Comparison of ENCODE assay signal across 13 cellular contexts in genomic region chr2:66494708-66495107, GRCh38. TPM values are rescaled to one million over a fixed set of nuclear protein-coding genes. Genes with fewer than 3 reads are reported as not detected.
A peak's percentile ranks its signal among the peaks of the same experiment; 100 is the strongest.
DNase-seq lines count a peak whose midpoint lies in the region; ATAC-seq and TF ChIP-seq lines count a peak whose summit lies in the region.
"Had no signal": no experiment of that assay in that cellular context is flagged by ENCODE, and none has a peak within 500 bp of the region (broad histone marks: within the 10 kb centered on the region; RNA-seq: fewer than 3 reads in every experiment).

No MANE protein-coding gene starts in this region.

- H3K18ac ChIP-seq in H9 (ENCODE audit: insufficient read length, low read depth, low read length) = no peak overlapping the region

- no peaks in the 10 kb centered on the region for H4K20me1 ChIP-seq in H9 (ENCODE audit: control insufficient read depth, insufficient read depth, insufficient read length)

- no peaks in the 10 kb centered on the region for H3K9me3 ChIP-seq in AG04450 (ENCODE audit: control insufficient read depth, insufficient read depth, low read length)
- no peaks in the 10 kb centered on the region for H3K9me3 ChIP-seq in H9 (ENCODE audit: control insufficient read depth, low read depth, low read length)
- H3K9me3 ChIP-seq: ascending aorta had no signal

- no peak overlapping the region for H4K91ac ChIP-seq in H9 (ENCODE audit: insufficient read length, low read depth, low read length)

- peaks cover 45 to 47% of the 10 kb centered on the region in 2 experiments for H3K4me1 Mint-ChIP-seq in H9
- H3K4me1 Mint-ChIP-seq: activated CD4-positive, alpha-beta T cell treated with anti-CD3 and anti-CD28 coated beads for 36 hours had no signal

- no peaks in the 10 kb centered on the region for H3K9me3 Mint-ChIP-seq in H9
- H3K9me3 Mint-ChIP-seq: stimulated activated naive CD8-positive, alpha-beta T cell treated with anti-CD3 and anti-CD28 coated beads, Interleukin-15, Interleukin-2, amounts not matched to agents 100 ng/mL and 50 ng/mL, for 24 hours had no signal

- no peak overlapping the region for H3K9ac ChIP-seq in H9 (ENCODE audit: extremely low read depth, insufficient read length, low read length)
- H3K9ac ChIP-seq: KMS-11 had no signal

- no peaks in the 10 kb centered on the region for H3K23me2 ChIP-seq in H9 (ENCODE audit: insufficient read length, low read depth, low read length, poor library complexity, severe bottlenecking)

- H3K4me3 ChIP-seq in AG04450 (ENCODE audit: low read depth, low read length) (no peak overlapping the region), coronary artery (no peak overlapping the region)
- H3K4me3 ChIP-seq: ascending aorta, skin epidermis had no signal

- H3K79me1 ChIP-seq in H9 (ENCODE audit: insufficient read depth, low read depth, low read length, poor library complexity, severe bottlenecking) = no peaks in the 10 kb centered on the region

- no peak overlapping the region for H3K56ac ChIP-seq in H9 (ENCODE audit: insufficient read length, low read depth, low read length)

- H4K5ac ChIP-seq in H9 (ENCODE audit: insufficient read length, low read depth, low read length) = no peak overlapping the region

- H3K27ac Mint-ChIP-seq in H9 = no peak overlapping the region
- H3K27ac Mint-ChIP-seq: activated CD4-positive, alpha-beta T cell treated with anti-CD3 and anti-CD28 coated beads for 36 hours; stimulated activated naive CD8-positive, alpha-beta T cell treated with anti-CD3 and anti-CD28 coated beads, Interleukin-15, Interleukin-2, amounts not matched to agents 100 ng/mL and 50 ng/mL, for 24 hours had no signal

- ATAC-seq in esophagus mucosa = peak; percentile 40
- ATAC-seq: activated CD4-positive, alpha-beta T cell treated with anti-CD3 and anti-CD28 coated beads for 36 hours had no signal

- CTCF ChIA-PET in AG04450 (lab: Charles Lee) = interaction anchor here (1.0 kb wide), 1 partner anchor 1537 kb away, joined by 4 read pairs; no protein-coding TSS in a partner anchor

- H2BK20ac ChIP-seq in H9 (ENCODE audit: low read depth, low read length, poor library complexity, severe bottlenecking) = no peak overlapping the region

- no peak overlapping the region for H2BK12ac ChIP-seq in H9 (ENCODE audit: insufficient read length, low read depth, low read length)

- H3K23ac ChIP-seq in H9 (ENCODE audit: insufficient read length, low read depth, low read length) = no peak overlapping the region

- no peaks in the 10 kb centered on the region for H3K27me3 ChIP-seq in AG04450 (ENCODE audit: control insufficient read depth, insufficient read depth, low read length)
- H3K27me3 ChIP-seq in H9 (ENCODE audit: insufficient read depth, low read length) = no peaks in the 10 kb centered on the region
- H3K27me3 ChIP-seq: ascending aorta had no signal

- H3K4ac ChIP-seq in H9 (ENCODE audit: low read depth, low read length) = no peak overlapping the region

- H2BK15ac ChIP-seq in H9 (ENCODE audit: low read depth, low read length) = no peak overlapping the region

- H3K27ac ChIP-seq in AG04450 (ENCODE audit: low read depth, low read length) (peak overlapping the region; percentile 74), H9 (ENCODE audit: insufficient read length, low read depth, low read length) (no peak overlapping the region), coronary artery (peak overlapping the region in 1 of 2 donors; percentile 18)
- H3K27ac ChIP-seq: KMS-11 had no signal

- no peak overlapping the region for H3K14ac ChIP-seq in H9 (ENCODE audit: insufficient read depth, low read length)

- H3K4me3 Mint-ChIP-seq in H9 = no peak overlapping the region
- H3K4me3 Mint-ChIP-seq: activated CD4-positive, alpha-beta T cell treated with anti-CD3 and anti-CD28 coated beads for 36 hours; stimulated activated naive CD8-positive, alpha-beta T cell treated with anti-CD3 and anti-CD28 coated beads, Interleukin-15, Interleukin-2, amounts not matched to agents 100 ng/mL and 50 ng/mL, for 24 hours had no signal

- H2AK5ac ChIP-seq in H9 (ENCODE audit: insufficient read length, low read length) = no peak overlapping the region

- peaks cover 7% of the 10 kb centered on the region for H3K27me3 Mint-ChIP-seq in H9 (ENCODE audit: low read depth)
- H3K27me3 Mint-ChIP-seq: activated CD4-positive, alpha-beta T cell treated with anti-CD3 and anti-CD28 coated beads for 36 hours; stimulated activated naive CD8-positive, alpha-beta T cell treated with anti-CD3 and anti-CD28 coated beads, Interleukin-15, Interleukin-2, amounts not matched to agents 100 ng/mL and 50 ng/mL, for 24 hours had no signal

- no peak overlapping the region for H3K4me2 ChIP-seq in H9 (ENCODE audit: insufficient read depth, insufficient read length, low read length)
- H3K4me2 ChIP-seq: KMS-11 had no signal

- H3K79me2 ChIP-seq in H9 (ENCODE audit: insufficient read depth, low read length) = no peaks in the 10 kb centered on the region

- no CpG with 5 or more reads among the region's 6 CpGs for WGBS in H9 (ENCODE audit: extremely low coverage, insufficient read length, low lambda C conversion rate)

- no peak overlapping the region for H2BK120ac ChIP-seq in H9 (ENCODE audit: low read depth, low read length, poor library complexity, severe bottlenecking)

- no peak overlapping the region for H2BK5ac ChIP-seq in H9 (ENCODE audit: insufficient read length, low read length)

- TF ChIP-seq CTCF in AG04450 (IDR thresholded peaks at IDR 0.05; ENCODE audit: low read depth, low read length) (no peak), H9 (conservative IDR thresholded peaks at IDR 0.05) (no peak), coronary artery (IDR thresholded peaks at IDR 0.05) (no peak)

- H4K8ac ChIP-seq in H9 (replicated peaks; ENCODE audit: insufficient read length, low read depth, low read length) = no peak overlapping the region

- DNase-seq in AG04450 (ENCODE audit: low read depth, low spot score) (peak; percentile 60), NOMO-1 treated with DMSO at 0.1 percent for 48 hours (lab: John Stamatoyannopoulos, UW; ENCODE audit: unreplicated experiment) (peak; percentile 80), mucosa of gallbladder (ENCODE audit: low spot score) (peak; percentile 69), H9 (no peak), putamen (ENCODE audit: low spot score) (no peak), coronary artery (ENCODE audit: low spot score) (no peak), NCI-H446 treated with DMSO at 0.1 percent for 48 hours (lab: John Stamatoyannopoulos, UW) (no peak)
- DNase-seq: activated CD4-positive, alpha-beta T cell treated with anti-CD3 and anti-CD28 coated beads for 36 hours had no signal

- H3T11ph ChIP-seq in H9 (ENCODE audit: low read length) = no peak overlapping the region

- H2AFZ ChIP-seq in H9 (ENCODE audit: low read length) = no peak overlapping the region

- H3K36me3 Mint-ChIP-seq in H9 (ENCODE audit: insufficient read depth in 1 of 3, low read depth in 3 of 3) = no peaks in the 10 kb centered on the region

- POLR2A ChIA-PET in AG04450 (lab: Yijun Ruan, JAX) = no interaction called here

- H3K4me1 ChIP-seq in H9 (ENCODE audit: insufficient read depth, low read length) = peaks cover 9% of the 10 kb centered on the region

RNA-seq across cellular contexts. Expression of gene MEIS1, which starts 59.8 kb away (rescaled TPM):
- polyA plus RNA-seq in AG04450 (2011; rRNA removed) = 87.2 and 107 TPM in 2 replicates
- polyA minus RNA-seq in AG04450 (2011; rRNA and poly(A)+ RNA removed) = 505 and 558 TPM in 2 replicates
- total RNA-seq in esophagus mucosa (31.8 TPM), mucosa of gallbladder (61.8 TPM), H9 (2021) (0.31 and 0.66 TPM in 2 replicates)
- total RNA-seq: activated CD4-positive, alpha-beta T cell treated with anti-CD3 and anti-CD28 coated beads for 36 hours had no signal

Comparison
In these comparisons a context has a peak if more than half of its experiments do, and no peak if none do; other contexts are left out.
1. DNase-seq: peak in AG04450 (single experiment), NOMO-1 treated with DMSO at 0.1 percent for 48 hours (single experiment) and mucosa of gallbladder (single experiment); none in H9 (single experiment), putamen (single experiment), coronary artery (single experiment) and NCI-H446 treated with DMSO at 0.1 percent for 48 hours (single experiment).
2. RNA of gene MEIS1, which starts 59.8 kb away (total RNA-seq): 61.8 TPM in mucosa of gallbladder (single experiment) and 31.8 TPM in esophagus mucosa (single experiment); 0.31 to 0.66 TPM in H9; every median in the first group is over 10 times any median in the second.